8 cellular contexts compared by ENCODE assay signal in genomic region chr2:46876741-46877384, GRCh38. TPM values are rescaled to one million over a fixed set of nuclear protein-coding genes. Genes with fewer than 3 reads are reported as not detected.
DNase-seq lines count a peak whose midpoint lies in the region; ATAC-seq and TF ChIP-seq lines count a peak whose summit lies in the region.

No MANE protein-coding gene starts in this region.

- DNase-seq in NCI-H1105 treated with DMSO at 0.1 percent for 48 hours (lab: John Stamatoyannopoulos, UW) = peak; percentile 49
- no peak for DNase-seq in NCI-H1105 (lab: John Stamatoyannopoulos, UW)
- DNase-seq in NCI-H146 treated with DMSO at 0.1 percent for 48 hours (lab: John Stamatoyannopoulos, UW; ENCODE audit: unreplicated experiment) = peak; percentile 43
- no peak for DNase-seq in WTC11 (ENCODE audit: low spot score)
- DNase-seq in left ventricle myocardium inferior = peak; percentile 47
- no peak for DNase-seq in stimulated activated effector memory CD8-positive, alpha-beta T cell treated with anti-CD3 and anti-CD28 coated beads, Interleukin-12 subunit alpha, Interleukin-12 subunit beta, amount 100 ng/mL, for 72 hours (ENCODE audit: low spot score in 2 of 2)
- no peak for DNase-seq in mesenteric fat pad (ENCODE audit: low spot score)

- no peaks in the 10 kb centered on the region for H3K27me3 ChIP-seq in left ventricle myocardium inferior (ENCODE audit: low read depth)

- no peak overlapping the region for H3K4me3 ChIP-seq in left ventricle myocardium inferior

- peaks cover 13% of the 10 kb centered on the region for H3K9me3 Mint-ChIP-seq in WTC11
- no peaks in the 10 kb centered on the region for H3K9me3 Mint-ChIP-seq in stimulated activated effector memory CD8-positive, alpha-beta T cell treated with anti-CD3 and anti-CD28 coated beads, Interleukin-12 subunit alpha, Interleukin-12 subunit beta, amount 100 ng/mL, for 72 hours

- H3K36me3 Mint-ChIP-seq in WTC11 = no peaks in the 10 kb centered on the region
- H3K36me3 Mint-ChIP-seq in stimulated activated effector memory CD8-positive, alpha-beta T cell treated with anti-CD3 and anti-CD28 coated beads, Interleukin-12 subunit alpha, Interleukin-12 subunit beta, amount 100 ng/mL, for 72 hours = no peaks in the 10 kb centered on the region

- CTCF ChIA-PET in WTC11 (lab: Charles Lee) = interaction anchor here (0.6 to 2.6 kb wide), 6 partner anchors 97 to 815 kb away, joined by 3 to 9 read pairs (median 3); no protein-coding TSS in a partner anchor

- H3K4me3 Mint-ChIP-seq in WTC11 = no peak overlapping the region
- no peak overlapping the region for H3K4me3 Mint-ChIP-seq in stimulated activated effector memory CD8-positive, alpha-beta T cell treated with anti-CD3 and anti-CD28 coated beads, Interleukin-12 subunit alpha, Interleukin-12 subunit beta, amount 100 ng/mL, for 72 hours

- ATAC-seq in WTC11 = peak; percentile 55
- ATAC-seq in stimulated activated effector memory CD8-positive, alpha-beta T cell treated with anti-CD3 and anti-CD28 coated beads, Interleukin-12 subunit alpha, Interleukin-12 subunit beta, amount 100 ng/mL, for 72 hours = peak; percentile 25
- no peak for ATAC-seq in HG02840 (IDR thresholded peaks at IDR 0.05; ENCODE audit: low FRiP score, unreplicated experiment)

- POLR2A ChIA-PET in WTC11 (lab: Charles Lee) = no interaction called here

- no peaks in the 10 kb centered on the region for H3K9me3 ChIP-seq in left ventricle myocardium inferior (replicated peaks)

- no peaks in the 10 kb centered on the region for H3K27me3 Mint-ChIP-seq in WTC11 (ENCODE audit: low read depth)

- no peaks in the 10 kb centered on the region for H3K36me3 ChIP-seq in left ventricle myocardium inferior

- H3K4me1 Mint-ChIP-seq in WTC11 = peaks cover 8% of the 10 kb centered on the region
- H3K4me1 Mint-ChIP-seq in stimulated activated effector memory CD8-positive, alpha-beta T cell treated with anti-CD3 and anti-CD28 coated beads, Interleukin-12 subunit alpha, Interleukin-12 subunit beta, amount 100 ng/mL, for 72 hours = no peaks in the 10 kb centered on the region

- intact Hi-C loops in left ventricle myocardium inferior (cut with micrococcal nuclease) = loop anchor here (5.0 kb wide), 1 partner anchor 75 kb away; no protein-coding TSS in a partner anchor

- no peak overlapping the region for H3K27ac Mint-ChIP-seq in WTC11
- no peak overlapping the region for H3K27ac Mint-ChIP-seq in stimulated activated effector memory CD8-positive, alpha-beta T cell treated with anti-CD3 and anti-CD28 coated beads, Interleukin-12 subunit alpha, Interleukin-12 subunit beta, amount 100 ng/mL, for 72 hours

- H3K27ac ChIP-seq in left ventricle myocardium inferior (replicated peaks) = peak overlapping the region; percentile 71

- no peak for TF ChIP-seq CTCF in WTC11 (IDR thresholded peaks at IDR 0.05)
- peak; percentile 76 for TF ChIP-seq CTCF in left ventricle myocardium inferior (IDR thresholded peaks at IDR 0.05; ENCODE audit: borderline replicate concordance)

- peaks cover 62% of the 10 kb centered on the region for H3K4me1 ChIP-seq in left ventricle myocardium inferior

TF ChIP-seq in WTC11, 78 proteins besides CTCF, POLR2A, EP300 and RAD21:
- TF ChIP-seq ZSCAN18 (CRISPR knock-in tag; IDR thresholded peaks at IDR 0.05) (no peak), ZNF425 (CRISPR knock-in tag; conservative IDR thresholded peaks at IDR 0.05) (no peak), ERG (CRISPR knock-in tag; IDR thresholded peaks at IDR 0.05) (no peak), NR1H2 (CRISPR knock-in tag; IDR thresholded peaks at IDR 0.05) (no peak), ZNF281 (CRISPR knock-in tag; IDR thresholded peaks at IDR 0.05) (no peak)

RNA-seq across cellular contexts. Expression of gene MCFD2, which starts 38.7 kb away (rescaled TPM):
- total RNA-seq in WTC11 (2021) (61.7 to 68.1 TPM (median 62.0 TPM) in 3 replicates), left ventricle myocardium inferior (61.2 TPM), mesenteric fat pad (104 TPM)

Comparison
In these comparisons a context has a peak if more than half of its experiments do, and no peak if none do; other contexts are left out.
1. DNase-seq: peak in NCI-H1105 treated with DMSO at 0.1 percent for 48 hours (single experiment), NCI-H146 treated with DMSO at 0.1 percent for 48 hours (single experiment) and left ventricle myocardium inferior (single experiment); none in NCI-H1105 (single experiment), WTC11 (single experiment), stimulated activated effector memory CD8-positive, alpha-beta T cell treated with anti-CD3 and anti-CD28 coated beads, Interleukin-12 subunit alpha, Interleukin-12 subunit beta, amount 100 ng/mL, for 72 hours (0 of 2) and mesenteric fat pad (single experiment).